In the genomic region with DNA sequence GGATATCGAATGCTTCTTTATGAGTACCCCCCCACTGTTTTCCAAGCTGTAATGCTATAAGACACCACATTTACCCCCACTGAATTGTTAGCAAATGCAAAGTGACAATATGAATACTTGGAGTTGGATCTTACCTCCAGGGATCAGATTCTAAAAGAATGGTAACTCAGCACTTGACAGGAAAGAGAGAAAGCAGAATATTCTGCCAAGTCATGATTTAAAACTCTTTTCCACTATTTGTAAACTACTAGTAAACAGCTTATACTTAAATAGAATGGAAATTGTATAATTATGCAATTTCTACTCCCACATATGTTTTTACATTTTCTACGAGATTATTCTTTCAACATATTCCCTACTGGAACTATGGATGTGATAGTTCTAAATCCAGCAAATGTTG, we compare ENCODE assay signal across 29 cellular contexts. TPM values are rescaled to one million over a fixed set of nuclear protein-coding genes. Genes with fewer than 3 reads are reported as not detected.
"Had no signal": no experiment of that assay in that cellular context is flagged by ENCODE, and none has a peak within 500 bp of the region (broad histone marks: within the 10 kb centered on the region; RNA-seq: fewer than 3 reads in every experiment).

No MANE protein-coding gene starts in this region.

- ATAC-seq: effector memory CD8-positive, alpha-beta T cell; esophagus mucosa; gastrocnemius medialis; heart right ventricle; left cardiac atrium; left lung; left ventricle myocardium superior; lower lobe of right lung; mucosa of descending colon had no signal

- H3K9me3 ChIP-seq: colonic mucosa, esophagus squamous epithelium, gastrocnemius medialis, heart right ventricle, left lung, lower lobe of right lung, mucosa of descending colon had no signal

- H3K27me3 ChIP-seq: colonic mucosa, esophagus squamous epithelium, gastrocnemius medialis, heart right ventricle, left lung had no signal

- FAIRE-seq: endometrium, islet of Langerhans, keratinocyte had no signal

- H3K36me3 Mint-ChIP-seq: mesothelial cell of epicardium, naive B cell had no signal

- H3K4me3 Mint-ChIP-seq: dendritic cell treated with granulocyte-macrophage colony-stimulating factor and Interleukin-4, amounts not matched to agents 40 ng/mL and 50 ng/mL, for 4 days; effector memory CD8-positive, alpha-beta T cell; endodermal cell; mesothelial cell of epicardium; naive B cell had no signal

- H3K4me3 ChIP-seq: colonic mucosa, esophagus squamous epithelium, gastrocnemius medialis, heart right ventricle, left lung, lower lobe of right lung, mucosa of descending colon had no signal

- H3K27ac Mint-ChIP-seq: dendritic cell treated with granulocyte-macrophage colony-stimulating factor and Interleukin-4, amounts not matched to agents 40 ng/mL and 50 ng/mL, for 4 days; effector memory CD8-positive, alpha-beta T cell; endodermal cell; mesothelial cell of epicardium had no signal

- H3K36me3 ChIP-seq: colonic mucosa, esophagus squamous epithelium, gastrocnemius medialis, heart right ventricle, left lung, lower lobe of right lung had no signal

- H3K4me1 ChIP-seq: colonic mucosa, esophagus squamous epithelium, gastrocnemius medialis, heart right ventricle, left lung, lower lobe of right lung had no signal

- H3K4me1 Mint-ChIP-seq: mesothelial cell of epicardium, naive B cell had no signal

- DNase-seq: colonic mucosa; cortex of kidney; effector CD8-positive, alpha-beta T cell; effector memory CD8-positive, alpha-beta T cell; endodermal cell; erythroblast; esophagus squamous epithelium; foreskin fibroblast; foreskin melanocyte; gastrocnemius medialis; glutamatergic neuron; head of caudate nucleus; heart right ventricle; hippocampal formation; left cardiac atrium; left lung; left ventricle myocardium superior; lower lobe of right lung; mesenchymal stem cell; mucosa of descending colon; naive B cell had no signal

- H3K9me3 Mint-ChIP-seq: dendritic cell treated with granulocyte-macrophage colony-stimulating factor and Interleukin-4, amounts not matched to agents 40 ng/mL and 50 ng/mL, for 4 days; effector memory CD8-positive, alpha-beta T cell; endodermal cell; mesothelial cell of epicardium; naive B cell had no signal

- H3K27ac ChIP-seq: colonic mucosa, epithelial cell of prostate, esophagus squamous epithelium, gastrocnemius medialis, heart right ventricle, left lung, lower lobe of right lung had no signal

- H3K27me3 Mint-ChIP-seq: dendritic cell treated with granulocyte-macrophage colony-stimulating factor and Interleukin-4, amounts not matched to agents 40 ng/mL and 50 ng/mL, for 4 days; naive B cell had no signal

RNA-seq across cellular contexts. Expression of a gene that starts 56.0 kb away (rescaled TPM):
- total RNA-seq: endodermal cell, myocyte had no signal
